Comparison of ENCODE assay signal across 8 cellular contexts in genomic region chrX:40085086-40085551, GRCh38. TPM values are rescaled to one million over a fixed set of nuclear protein-coding genes. Genes with fewer than 3 reads are reported as not detected.
DNase-seq lines count a peak whose midpoint lies in the region; ATAC-seq and TF ChIP-seq lines count a peak whose summit lies in the region.

No MANE protein-coding gene starts in this region.

- H3K4me1 ChIP-seq in endodermal cell (ENCODE audit: control insufficient read depth, insufficient read depth, low read length), result peaks cover 11% of the 10 kb centered on the region
- peaks cover 10% of the 10 kb centered on the region for H3K4me1 ChIP-seq in ovary (ENCODE audit: insufficient read depth)

- no peak overlapping the region for H3K4me3 ChIP-seq in MG63
- no peak overlapping the region for H3K4me3 ChIP-seq in endodermal cell (ENCODE audit: low read length)
- no peak overlapping the region for H3K4me3 ChIP-seq in ovary

- H3K36me3 ChIP-seq in MG63 (no peaks in the 10 kb centered on the region), endodermal cell (ENCODE audit: control insufficient read depth, insufficient read depth, low read length) (no peaks in the 10 kb centered on the region), ovary (no peaks in the 10 kb centered on the region)

- H3K4me1 Mint-ChIP-seq in Calu3 (ENCODE audit: low read depth, unreplicated experiment) (no peaks in the 10 kb centered on the region), endodermal cell (peaks cover 69% of the 10 kb centered on the region), natural killer cell (peaks cover 31 to 33% of the 10 kb centered on the region in 2 donors)
- H3K4me1 Mint-ChIP-seq in activated CD4-positive, alpha-beta memory T cell treated with anti-CD3 and anti-CD28 coated beads, Interleukin-2, amount 10 ng/mL, durations not matched to agents 7 days and 5 days, result peaks cover 62% of the 10 kb centered on the region

- no peak for TF ChIP-seq EP300 in ovary (IDR thresholded peaks at IDR 0.05)

- no peaks in the 10 kb centered on the region for H3K27me3 Mint-ChIP-seq in Calu3 (ENCODE audit: unreplicated experiment)
- H3K27me3 Mint-ChIP-seq in endodermal cell (ENCODE audit: insufficient read depth), result peaks cover 75% of the 10 kb centered on the region
- H3K27me3 Mint-ChIP-seq in activated CD4-positive, alpha-beta memory T cell treated with anti-CD3 and anti-CD28 coated beads, Interleukin-2, amount 10 ng/mL, durations not matched to agents 7 days and 5 days, result no peaks in the 10 kb centered on the region
- H3K27me3 Mint-ChIP-seq in natural killer cell (ENCODE audit: low read depth in 2 of 2), result peaks cover 4 to 35% of the 10 kb centered on the region in 2 donors

- TF ChIP-seq CTCF in Calu3 (IDR thresholded peaks at IDR 0.05; ENCODE audit: unreplicated experiment), result no peak
- no peak for TF ChIP-seq CTCF in endodermal cell (conservative IDR thresholded peaks at IDR 0.05)
- TF ChIP-seq CTCF in ovary (IDR thresholded peaks at IDR 0.05), result no peak
- no peak for TF ChIP-seq CTCF in natural killer cell (IDR thresholded peaks at IDR 0.05)

- peak; percentile 38 for DNase-seq in Calu3
- peak; percentile 64 for DNase-seq in MG63
- DNase-seq in endodermal cell, result peak; percentile 59
- DNase-seq in ovary, result peak in 3 of 5 donors; percentile 44 to 62 (median 55)
- no peak for DNase-seq in activated CD4-positive, alpha-beta memory T cell treated with anti-CD3 and anti-CD28 coated beads, Interleukin-2, amount 10 ng/mL, durations not matched to agents 7 days and 5 days
- no peak for DNase-seq in natural killer cell

- H3K4me3 Mint-ChIP-seq in Calu3 (ENCODE audit: low read depth, unreplicated experiment), result peak overlapping the region; percentile 17
- H3K4me3 Mint-ChIP-seq in endodermal cell, result peak overlapping the region; percentile 51
- H3K4me3 Mint-ChIP-seq in activated CD4-positive, alpha-beta memory T cell treated with anti-CD3 and anti-CD28 coated beads, Interleukin-2, amount 10 ng/mL, durations not matched to agents 7 days and 5 days, result no peak overlapping the region
- H3K4me3 Mint-ChIP-seq in natural killer cell, result no peak overlapping the region

- CTCF ChIA-PET in Calu3 (lab: Charles Lee), result no interaction called here
- CTCF ChIA-PET in activated CD4-positive, alpha-beta memory T cell treated with anti-CD3 and anti-CD28 coated beads, Interleukin-2, amount 10 ng/mL, durations not matched to agents 7 days and 5 days (lab: Charles Lee), result no interaction called here

- no peak for TF ChIP-seq POLR2A in ovary (IDR thresholded peaks at IDR 0.05)

- 74% methylated on average over 18 of the region's 20 CpGs; no CpG with 5 or more reads in 1 of the 2 experiments for WGBS in endodermal cell (ENCODE audit: insufficient coverage in 1 of 2, insufficient read length in 1 of 2), 2 experiments
- 8 to 21% (median 10%) methylated on average over 20 of the region's 20 CpGs for WGBS in ovary, 3 donors

- H3K9me3 ChIP-seq in MG63 (no peaks in the 10 kb centered on the region), endodermal cell (ENCODE audit: control insufficient read depth, low read length) (no peaks in the 10 kb centered on the region), ovary (no peaks in the 10 kb centered on the region)

- intact Hi-C loops in Calu3 (cut with micrococcal nuclease; ENCODE audit: unreplicated experiment) (loop anchor here (5.0 to 10.0 kb wide), 2 partner anchors 70 to 82 kb away; no protein-coding TSS in a partner anchor), ovary (cut with DNase I) (loop anchor here in 1 of 4 donors (5.0 kb wide), 1 partner anchor 73 kb away; no protein-coding TSS in a partner anchor), natural killer cell (cut with micrococcal nuclease) (loop anchor here (10.0 kb wide), 1 partner anchor 270 kb away; no protein-coding TSS in a partner anchor)

- ATAC-seq in GM19351 (IDR thresholded peaks at IDR 0.05; ENCODE audit: unreplicated experiment), result no peak
- ATAC-seq in natural killer cell, result no peak
- ATAC-seq in GM21737 (IDR thresholded peaks at IDR 0.05; ENCODE audit: unreplicated experiment), result no peak

- no TSS peak for BruUV-seq in Calu3 (replicated peaks; lab: Mats Ljungman, UMichigan)

- no peaks in the 10 kb centered on the region for H3K36me3 Mint-ChIP-seq in Calu3 (ENCODE audit: insufficient read depth, unreplicated experiment)
- H3K36me3 Mint-ChIP-seq in endodermal cell (ENCODE audit: low read depth), result peaks cover 5% of the 10 kb centered on the region
- peaks cover 5% of the 10 kb centered on the region for H3K36me3 Mint-ChIP-seq in activated CD4-positive, alpha-beta memory T cell treated with anti-CD3 and anti-CD28 coated beads, Interleukin-2, amount 10 ng/mL, durations not matched to agents 7 days and 5 days (ENCODE audit: low read depth)
- H3K36me3 Mint-ChIP-seq in natural killer cell, result no peaks in the 10 kb centered on the region

- H3K27ac ChIP-seq in endodermal cell (ENCODE audit: low read depth, low read length) (no peak overlapping the region), ovary (peak overlapping the region in 1 of 2 donors; percentile 34)

- H3K27ac Mint-ChIP-seq in Calu3 (ENCODE audit: unreplicated experiment) (peak overlapping the region; percentile 42), endodermal cell (no peak overlapping the region), natural killer cell (no peak overlapping the region)
- H3K27ac Mint-ChIP-seq in activated CD4-positive, alpha-beta memory T cell treated with anti-CD3 and anti-CD28 coated beads, Interleukin-2, amount 10 ng/mL, durations not matched to agents 7 days and 5 days, result no peak overlapping the region

- H3K27me3 ChIP-seq in MG63 (no peaks in the 10 kb centered on the region), endodermal cell (ENCODE audit: control insufficient read depth, insufficient read depth, low read length, poor library complexity, severe bottlenecking) (no peaks in the 10 kb centered on the region), ovary (no peaks in the 10 kb centered on the region)

- H3K9ac ChIP-seq in endodermal cell (ENCODE audit: extremely low read depth, low read length, poor library complexity, severe bottlenecking), result no peak overlapping the region

- H3K9me3 Mint-ChIP-seq in Calu3 (ENCODE audit: low read depth, unreplicated experiment) (no peaks in the 10 kb centered on the region), endodermal cell (peaks cover 12% of the 10 kb centered on the region), natural killer cell (no peaks in the 10 kb centered on the region)
- H3K9me3 Mint-ChIP-seq in activated CD4-positive, alpha-beta memory T cell treated with anti-CD3 and anti-CD28 coated beads, Interleukin-2, amount 10 ng/mL, durations not matched to agents 7 days and 5 days, result no peaks in the 10 kb centered on the region

- POLR2A ChIA-PET in activated CD4-positive, alpha-beta memory T cell treated with anti-CD3 and anti-CD28 coated beads, Interleukin-2, amount 10 ng/mL, durations not matched to agents 7 days and 5 days (lab: Charles Lee), result interaction anchor here (0.7 to 1.2 kb wide), 2 partner anchors 11 to 90 kb away, joined by 3 to 4 read pairs; no protein-coding TSS in a partner anchor

RNA-seq across cellular contexts. Expression of gene BCOR, which starts 12.6 kb away (rescaled TPM):
- total RNA-seq in Calu3 (2022), result 20.6 and 21.1 TPM in 2 replicates
- total RNA-seq in MG63 (2014; rRNA removed; shearing (Covaris generic); ENCODE audit: low replicate concordance), result 13.4 and 15.0 TPM in 2 replicates
- 10 to 100 TPM; 31.3 to 37.9 TPM for total RNA-seq in endodermal cell
- 31.8 TPM for polyA plus RNA-seq in endodermal cell (2013, experiment 1 of 2)
- polyA plus RNA-seq in endodermal cell (2013, experiment 2 of 2), result 30.2 TPM
- total RNA-seq in ovary, result 10 to 100 TPM; 25.0 to 57.2 (median 43.2) TPM
- 10 to 100 TPM; 17.7 to 22.0 TPM for polyA plus RNA-seq in ovary
- 10 to 100 TPM; 46.6 to 46.8 TPM for total RNA-seq in activated CD4-positive, alpha-beta memory T cell treated with anti-CD3 and anti-CD28 coated beads, Interleukin-2, amount 10 ng/mL, durations not matched to agents 7 days and 5 days
- total RNA-seq in natural killer cell, result 10 to 100 TPM; 20.0 to 35.2 (median 29.2) TPM

Comparison
In these comparisons a context has a peak if more than half of its experiments do, and no peak if none do; other contexts are left out.
1. DNase-seq: peak in Calu3 (single experiment), MG63 (single experiment), endodermal cell (single experiment) and ovary (3 of 5); none in activated CD4-positive, alpha-beta memory T cell treated with anti-CD3 and anti-CD28 coated beads, Interleukin-2, amount 10 ng/mL, durations not matched to agents 7 days and 5 days (single experiment) and natural killer cell (single experiment).
2. H3K4me3 Mint-ChIP-seq: peak in Calu3 (single experiment) and endodermal cell (single experiment); none in activated CD4-positive, alpha-beta memory T cell treated with anti-CD3 and anti-CD28 coated beads, Interleukin-2, amount 10 ng/mL, durations not matched to agents 7 days and 5 days (single experiment) and natural killer cell (single experiment).